ENCODE assay signal across 8 cellular contexts in the genomic region with DNA sequence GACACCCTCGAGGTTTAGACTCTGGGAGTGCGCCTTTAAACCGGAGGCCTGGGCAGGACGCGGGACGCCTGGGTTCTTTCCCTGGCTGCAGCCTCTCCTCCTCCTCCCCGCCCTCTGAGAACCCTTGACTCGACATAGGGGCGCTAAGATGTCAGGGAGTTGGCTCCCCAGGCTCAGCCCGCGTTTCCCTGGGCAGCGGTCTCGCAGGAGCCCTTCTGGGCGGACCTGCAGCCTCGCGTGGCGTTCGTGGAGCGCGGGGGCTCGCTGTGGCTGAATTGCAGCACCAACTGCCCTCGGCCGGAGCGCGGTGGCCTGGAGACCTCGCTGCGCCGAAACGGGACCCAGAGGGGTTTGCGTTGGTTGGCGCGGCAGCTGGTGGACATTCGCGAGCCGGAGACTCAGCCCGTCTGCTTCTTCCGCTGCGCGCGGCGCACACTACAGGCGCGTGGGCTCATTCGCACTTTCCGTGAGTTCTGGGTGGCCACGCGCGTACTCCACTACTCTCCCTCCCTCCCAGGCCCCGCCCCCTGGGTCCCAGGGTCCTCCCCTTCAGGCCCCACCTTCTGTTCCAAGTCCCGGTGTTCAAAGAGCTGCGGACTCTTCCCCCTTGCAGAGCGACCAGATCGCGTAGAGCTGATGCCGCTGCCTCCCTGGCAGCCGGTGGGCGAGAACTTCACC. TPM values are rescaled to one million over a fixed set of nuclear protein-coding genes. Genes with fewer than 3 reads are reported as not detected.
DNase-seq lines count a peak whose midpoint lies in the region; ATAC-seq and TF ChIP-seq lines count a peak whose summit lies in the region.

No MANE protein-coding gene starts in this region.

- peak overlapping the region; percentile 93 for H3K4me2 ChIP-seq in fibroblast of lung (ENCODE audit: extremely low read depth, insufficient read depth, low read length)

- no peaks in the 10 kb centered on the region for H3K9me3 Mint-ChIP-seq in activated CD4-positive, alpha-beta memory T cell treated with anti-CD3 and anti-CD28 coated beads for 36 hours

- H3K36me3 ChIP-seq in fibroblast of lung (ENCODE audit: control insufficient read depth, insufficient read depth, low read length), result no peaks in the 10 kb centered on the region
- peaks cover 3% of the 10 kb centered on the region for H3K36me3 ChIP-seq in neutrophil

- peaks cover 13% of the 10 kb centered on the region for H3K4me1 ChIP-seq in fibroblast of lung (ENCODE audit: control insufficient read depth, extremely low read depth, insufficient read depth, low read length)
- H3K4me1 ChIP-seq in neutrophil (ENCODE audit: control insufficient read depth in 1 of 2, insufficient read depth in 1 of 2, low read depth in 1 of 2, low read length in 1 of 2), result peaks cover 83 to 94% of the 10 kb centered on the region in 2 experiments

- peak overlapping the region; percentile 21 for H2AFZ ChIP-seq in fibroblast of lung (ENCODE audit: low read length)

- H3K4me3 ChIP-seq in fibroblast of lung (replicated peaks in 1 of 4; ENCODE audit: control extremely low read depth in 1 of 4, insufficient read depth in 1 of 4, low read depth in 3 of 4, low read length in 4 of 4), result peak overlapping the region; percentile 47 to 60 (median 56)
- peak overlapping the region; percentile 46 to 54 for H3K4me3 ChIP-seq in neutrophil (ENCODE audit: low read depth in 1 of 2, low read length in 1 of 2)

- CTCF ChIA-PET in activated CD4-positive, alpha-beta memory T cell treated with anti-CD3 and anti-CD28 coated beads for 36 hours (lab: Charles Lee), result interaction anchor here (0.6 to 6.5 kb wide), 6 partner anchors 20 to 282 kb away, joined by 3 to 39 read pairs (median 9); partner anchors contain the start of gene ICAM1

- peaks cover 6% of the 10 kb centered on the region for H3K36me3 Mint-ChIP-seq in activated CD4-positive, alpha-beta memory T cell treated with anti-CD3 and anti-CD28 coated beads for 36 hours

- no peaks in the 10 kb centered on the region for H4K20me1 ChIP-seq in fibroblast of lung (ENCODE audit: control insufficient read depth, extremely low read depth, insufficient read depth, low read length)

- TF ChIP-seq CTCF in fibroblast of lung (conservative IDR thresholded peaks at IDR 0.05 in 1 of 2, IDR thresholded peaks at IDR 0.05 in 1 of 2; ENCODE audit: low read depth in 1 of 2, low read length in 2 of 2), result no peak
- TF ChIP-seq CTCF in neutrophil (IDR thresholded peaks at IDR 0.05), result no peak

- no peak overlapping the region for H3K27ac ChIP-seq in fibroblast of lung (ENCODE audit: insufficient read depth, low read length)
- peak overlapping the region; percentile 49 for H3K27ac ChIP-seq in neutrophil

- no peak for ATAC-seq in HG03378 (IDR thresholded peaks at IDR 0.05; ENCODE audit: unreplicated experiment)

- peak overlapping the region; percentile 7 for H3K9ac ChIP-seq in fibroblast of lung (ENCODE audit: insufficient read depth, low read length)

- H3K27me3 ChIP-seq in fibroblast of lung (ENCODE audit: control insufficient read depth, insufficient read depth, low read length) (peaks cover 53% of the 10 kb centered on the region), neutrophil (peaks cover 91% of the 10 kb centered on the region)

- DNase-seq in DMS53 treated with DMSO at 0.1 percent for 48 hours (lab: John Stamatoyannopoulos, UW; ENCODE audit: unreplicated experiment) (peak; percentile 19), M059J (ENCODE audit: low read depth) (peak; percentile 68), fibroblast of lung (ENCODE audit: low read depth in 2 of 2) (peak in 1 of 2 donors; percentile 40), NCI-H1092 (lab: John Stamatoyannopoulos, UW) (no peak), GF-D8 (lab: John Stamatoyannopoulos, UW) (no peak)
- DNase-seq in activated CD4-positive, alpha-beta memory T cell treated with anti-CD3 and anti-CD28 coated beads for 36 hours, result peak; percentile 67

- H3K4me1 Mint-ChIP-seq in activated CD4-positive, alpha-beta memory T cell treated with anti-CD3 and anti-CD28 coated beads for 36 hours (ENCODE audit: low read depth), result peaks cover 73% of the 10 kb centered on the region

- H3K27ac Mint-ChIP-seq in activated CD4-positive, alpha-beta memory T cell treated with anti-CD3 and anti-CD28 coated beads for 36 hours, result no peak overlapping the region

- H3K9me3 ChIP-seq in fibroblast of lung (ENCODE audit: control insufficient read depth, insufficient read depth, low read depth, low read length), result no peaks in the 10 kb centered on the region
- H3K9me3 ChIP-seq in neutrophil, result peaks cover 5% of the 10 kb centered on the region

- peak overlapping the region; percentile 68 for H3K4me3 Mint-ChIP-seq in activated CD4-positive, alpha-beta memory T cell treated with anti-CD3 and anti-CD28 coated beads for 36 hours

- POLR2A ChIA-PET in activated CD4-positive, alpha-beta memory T cell treated with anti-CD3 and anti-CD28 coated beads for 36 hours (lab: Charles Lee), result interaction anchor here (0.9 to 1.7 kb wide), 5 partner anchors 20 to 97 kb away, joined by 3 to 7 read pairs (median 4); partner anchors contain the start of genes ICAM1, RAVER1 and TYK2

- intact Hi-C loops in activated CD4-positive, alpha-beta memory T cell treated with anti-CD3 and anti-CD28 coated beads for 36 hours (cut with micrococcal nuclease), result loop anchor here (5.0 kb wide), 1 partner anchor 276 kb away; the partner anchor contains the start of genes CDKN2D and KRI1

- H3K79me2 ChIP-seq in fibroblast of lung (ENCODE audit: control insufficient read depth, insufficient read depth, low read length), result no peaks in the 10 kb centered on the region

- peaks cover 76% of the 10 kb centered on the region for H3K27me3 Mint-ChIP-seq in activated CD4-positive, alpha-beta memory T cell treated with anti-CD3 and anti-CD28 coated beads for 36 hours

RNA-seq across cellular contexts. Expression of gene ICAM5, which starts 1.3 kb away (rescaled TPM):
- total RNA-seq in M059J (2014; rRNA removed; shearing (Covaris generic)), result 4.4 and 6.1 TPM in 2 replicates
- 1 to 10 TPM; 1.1 to 1.3 TPM for total RNA-seq in activated CD4-positive, alpha-beta memory T cell treated with anti-CD3 and anti-CD28 coated beads for 36 hours
- 1.8 and 2.5 TPM in 2 replicates for total RNA-seq in fibroblast of lung
- 0.47 and 0.55 TPM in 2 replicates for polyA plus RNA-seq in fibroblast of lung
- polyA plus RNA-seq in fibroblast of lung (2012), result 0.78 and 0.97 TPM in 2 replicates
- 0.07 and 1.2 TPM in 2 replicates for polyA minus RNA-seq in fibroblast of lung (ENCODE audit: low replicate concordance)

RNA-seq across cellular contexts. Expression of gene ICAM4, which starts 4.3 kb away (rescaled TPM):
- total RNA-seq in M059J (2014; rRNA removed; shearing (Covaris generic)), result not detected in 2 replicates
- total RNA-seq in activated CD4-positive, alpha-beta memory T cell treated with anti-CD3 and anti-CD28 coated beads for 36 hours, result under 1 TPM; 0.34 to 0.59 TPM
- 1.8 and 4.1 TPM in 2 replicates for total RNA-seq in fibroblast of lung
- 0.42 and 0.58 TPM in 2 replicates for polyA plus RNA-seq in fibroblast of lung
- 0.61 and 0.83 TPM in 2 replicates for polyA plus RNA-seq in fibroblast of lung (2012)
- not detected in 2 replicates for polyA minus RNA-seq in fibroblast of lung (ENCODE audit: low replicate concordance)

RNA-seq across cellular contexts. Expression of gene ZGLP1, which starts 18.6 kb away (rescaled TPM):
- total RNA-seq in M059J (2014; rRNA removed; shearing (Covaris generic)), result 0.94 TPM in 1 of 2 replicates, not detected in the other
- 1 to 10 TPM in 1 of 2 experiments, under 1 TPM in 1; 0.85 to 2.0 TPM for total RNA-seq in activated CD4-positive, alpha-beta memory T cell treated with anti-CD3 and anti-CD28 coated beads for 36 hours
- total RNA-seq in fibroblast of lung, result 0.51 and 0.66 TPM in 2 replicates
- polyA plus RNA-seq in fibroblast of lung, result 0.35 TPM in 2 replicates
- polyA plus RNA-seq in fibroblast of lung (2012), result 0.55 and 0.67 TPM in 2 replicates
- 0.19 and 2.5 TPM in 2 replicates for polyA minus RNA-seq in fibroblast of lung (ENCODE audit: low replicate concordance)

RNA-seq across cellular contexts. Expression of gene ICAM1, which starts 20.1 kb away (rescaled TPM):
- total RNA-seq in M059J (2014; rRNA removed; shearing (Covaris generic)), result 68.8 and 88.4 TPM in 2 replicates
- total RNA-seq in activated CD4-positive, alpha-beta memory T cell treated with anti-CD3 and anti-CD28 coated beads for 36 hours, result 10 to 100 TPM; 45.2 to 46.4 TPM
- 8.9 and 15.9 TPM in 2 replicates for total RNA-seq in fibroblast of lung
- polyA plus RNA-seq in fibroblast of lung, result 6.9 and 15.2 TPM in 2 replicates
- polyA plus RNA-seq in fibroblast of lung (2012), result 5.6 and 12.0 TPM in 2 replicates
- polyA minus RNA-seq in fibroblast of lung (ENCODE audit: low replicate concordance), result 11.0 and 23.5 TPM in 2 replicates

RNA-seq across cellular contexts. Expression of gene FDX2, which starts 24.8 kb away (rescaled TPM):
- total RNA-seq in M059J (2014; rRNA removed; shearing (Covaris generic)), result 26.7 and 37.9 TPM in 2 replicates
- 10 to 100 TPM in 1 of 2 experiments, 1 to 10 TPM in 1; 9.9 to 12.2 TPM for total RNA-seq in activated CD4-positive, alpha-beta memory T cell treated with anti-CD3 and anti-CD28 coated beads for 36 hours
- total RNA-seq in fibroblast of lung, result 14.1 and 21.0 TPM in 2 replicates
- polyA plus RNA-seq in fibroblast of lung, result 14.0 and 20.8 TPM in 2 replicates
- 30.3 and 48.1 TPM in 2 replicates for polyA plus RNA-seq in fibroblast of lung (2012)
- 22.7 and 43.9 TPM in 2 replicates for polyA minus RNA-seq in fibroblast of lung (ENCODE audit: low replicate concordance)

Comparison
In these comparisons a context has a peak if more than half of its experiments do, and no peak if none do; other contexts are left out.
1. DNase-seq: peak in DMS53 treated with DMSO at 0.1 percent for 48 hours (single experiment), M059J (single experiment) and activated CD4-positive, alpha-beta memory T cell treated with anti-CD3 and anti-CD28 coated beads for 36 hours (single experiment); none in NCI-H1092 (single experiment) and GF-D8 (single experiment).